In the genomic region with DNA sequence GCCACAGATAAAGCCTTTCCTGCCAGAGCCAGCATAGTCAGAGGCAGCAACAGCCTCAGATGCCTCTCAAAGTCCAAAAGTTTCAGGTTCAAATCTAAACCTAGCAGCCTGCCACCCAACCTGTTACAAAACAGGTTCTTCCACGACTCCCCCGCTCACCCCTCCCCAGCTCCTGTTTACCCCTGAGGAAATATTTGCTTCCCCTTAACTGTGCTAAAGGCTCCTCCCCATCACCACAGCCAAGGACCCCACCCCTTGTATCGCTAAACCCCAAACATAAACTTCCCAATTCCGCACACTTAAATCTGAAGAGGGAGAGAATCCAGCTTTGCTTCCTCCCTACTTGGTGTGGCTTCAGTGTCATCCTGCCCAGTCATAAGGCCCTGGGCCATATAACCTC, we compare ENCODE assay signal across 20 cellular contexts. TPM values are rescaled to one million over a fixed set of nuclear protein-coding genes. Genes with fewer than 3 reads are reported as not detected.
DNase-seq lines count a peak whose midpoint lies in the region; ATAC-seq, FAIRE-seq and TF ChIP-seq lines count a peak whose summit lies in the region.
"Had no signal": no experiment of that assay in that cellular context is flagged by ENCODE, and none has a peak within 500 bp of the region (broad histone marks: within the 10 kb centered on the region; RNA-seq: fewer than 3 reads in every experiment).

No MANE protein-coding gene starts in this region.

- no peak overlapping the region for H3K4me3 Mint-ChIP-seq in GM23338

- peaks cover 10% of the 10 kb centered on the region; the same call in 2 of the 3 replicates for H3K4me1 Mint-ChIP-seq in GM23338

- no peak overlapping the region for H3K4me2 ChIP-seq in GM23338
- peak overlapping the region; percentile 94 for H3K4me2 ChIP-seq in HepG2 (ENCODE audit: low read depth, low read length)

- no peaks in the 10 kb centered on the region for H3K36me3 Mint-ChIP-seq in GM23338 (ENCODE audit: low read depth)

- no peak for ATAC-seq in GM23338
- ATAC-seq in HepG2, result peak; percentile 56
- ATAC-seq in HG03521 (IDR thresholded peaks at IDR 0.05; ENCODE audit: unreplicated experiment), result no peak

- H3K79me2 ChIP-seq in GM23338 (replicated peaks; ENCODE audit: insufficient read depth), result no peaks in the 10 kb centered on the region
- H3K79me2 ChIP-seq in HepG2 (ENCODE audit: insufficient read depth, low read length), result no peaks in the 10 kb centered on the region

- BruUV-seq in HepG2 (replicated peaks; lab: Mats Ljungman, UMichigan), result no TSS peak

- peak overlapping the region; percentile 70; the same call in 1 of the 2 replicates for H2AFZ ChIP-seq in GM23338
- H2AFZ ChIP-seq in HepG2 (ENCODE audit: low read length), result no peak overlapping the region

- no peak overlapping the region for H3K27ac ChIP-seq in GM23338 (ENCODE audit: low read depth)
- H3K27ac ChIP-seq in HepG2 (ENCODE audit: extremely low read length, insufficient read depth, low read length), result peak overlapping the region; percentile 93
- peak overlapping the region; percentile 88 to 97 for H3K27ac ChIP-seq in small intestine (ENCODE audit: low read depth in 1 of 2, low read length in 1 of 2)
- H3K27ac ChIP-seq: dorsolateral prefrontal cortex, HL-60, testis had no signal

- H3K4me3 ChIP-seq in GM23338, result no peak overlapping the region
- H3K4me3 ChIP-seq in HepG2 (replicated peaks in 1 of 3; ENCODE audit: insufficient read depth in 1 of 3, low read depth in 2 of 3, low read length in 3 of 3), result peak overlapping the region; percentile 35 to 60 (median 58)
- no peak overlapping the region for H3K4me3 ChIP-seq in small intestine (ENCODE audit: low read depth in 1 of 2, low read length in 2 of 2)
- H3K4me3 ChIP-seq: dorsolateral prefrontal cortex, K562, testis had no signal

- POLR2A ChIA-PET in HepG2 (lab: Yijun Ruan, JAX), result interaction anchor here (1.0 to 5.4 kb wide), 13 partner anchors 14 to 80 kb away, joined by 3 to 192 read pairs (median 11); a partner anchor contains a TSS

- peaks cover 11% of the 10 kb centered on the region for H3K27me3 Mint-ChIP-seq in GM23338 (ENCODE audit: insufficient read depth, low read depth, poor library complexity)

- DNase-seq in GM23338 (ENCODE audit: low spot score), result no peak
- peak; percentile 29 to 92 for DNase-seq in T47D (ENCODE audit: low read depth in 1 of 2, low spot score in 1 of 2)
- peak; percentile 56 for DNase-seq in HepG2 (ENCODE audit: low spot score)
- DNase-seq in small intestine, result peak; percentile 84
- no peak for DNase-seq in NCI-H2227 (lab: John Stamatoyannopoulos, UW; ENCODE audit: unreplicated experiment)
- DNase-seq in germinal center (ENCODE audit: low spot score), result no peak
- no peak for DNase-seq in NCI-H2081 treated with DMSO at 0.1 percent for 48 hours (lab: John Stamatoyannopoulos, UW)
- DNase-seq: activated gamma-delta T cell treated with Interleukin-2 at 50 U/mL for 16 hours, amniotic stem cell, caudate nucleus, DMS79 treated with DMSO at 0.1 percent for 48 hours, MV-4-11, NCI-H187, NCI-H446 treated with DMSO at 0.1 percent for 48 hours, T-helper 1 cell, testis had no signal

- no peaks in the 10 kb centered on the region for H3K9me3 Mint-ChIP-seq in GM23338

- no peaks in the 10 kb centered on the region; the same call in 1 of the 2 replicates for H3K4me1 ChIP-seq in GM23338 (ENCODE audit: insufficient read depth)
- peaks cover 60% of the 10 kb centered on the region for H3K4me1 ChIP-seq in HepG2 (ENCODE audit: insufficient read depth, low read length)
- peaks cover 5 to 8% of the 10 kb centered on the region in 2 donors for H3K4me1 ChIP-seq in small intestine (ENCODE audit: control insufficient read depth in 2 of 2, insufficient read depth in 1 of 2, low read depth in 1 of 2, low read length in 1 of 2)

- H3K9me2 ChIP-seq in GM23338 (ENCODE audit: insufficient read depth), result no peaks in the 10 kb centered on the region

- H3K9me3 ChIP-seq in HepG2 (ENCODE audit: low read length) (no peaks in the 10 kb centered on the region), small intestine (ENCODE audit: control insufficient read depth, low read depth) (no peaks in the 10 kb centered on the region)
- H3K9me3 ChIP-seq: testis had no signal

- FAIRE-seq in HepG2 (lab: Jason Lieb, UNC), result peak; percentile 83
- no peak for FAIRE-seq in small intestine (lab: Jason Lieb, UNC)
- FAIRE-seq: K562 had no signal

- TF ChIP-seq CTCF in GM23338 (conservative IDR thresholded peaks at IDR 0.05; ENCODE audit: low read depth in 2 of 2) (no peak), HepG2 (CRISPR knock-in tag; IDR thresholded peaks at IDR 0.05) (no peak)

- CTCF ChIA-PET in HepG2 (lab: Yijun Ruan, JAX; ENCODE audit: low intra/inter-chr PET ratio, low total read pairs), result no interaction called here

- H3F3A ChIP-seq in GM23338 (replicated peaks; ENCODE audit: low read depth), result no peaks in the 10 kb centered on the region

- no peaks in the 10 kb centered on the region for H3K27me3 ChIP-seq in GM23338 (ENCODE audit: insufficient read depth)
- no peaks in the 10 kb centered on the region for H3K27me3 ChIP-seq in HepG2 (ENCODE audit: control insufficient read depth in 1 of 2, insufficient read depth in 2 of 2, low read length in 2 of 2)
- no peaks in the 10 kb centered on the region for H3K27me3 ChIP-seq in small intestine (ENCODE audit: control insufficient read depth in 2 of 2, insufficient read depth in 2 of 2, low read length in 2 of 2)
- H3K27me3 ChIP-seq: dorsolateral prefrontal cortex, testis had no signal

- 0% methylated on average over 4 of the region's 4 CpGs for WGBS in HepG2 (ENCODE audit: low lambda C conversion rate)
- WGBS in small intestine, 3 donors, result 14 to 36% (median 23%) methylated on average over 4 of the region's 4 CpGs

- H3K36me3 ChIP-seq in GM23338 (ENCODE audit: insufficient read depth), result no peaks in the 10 kb centered on the region
- no peaks in the 10 kb centered on the region for H3K36me3 ChIP-seq in HepG2 (replicated peaks in 1 of 2; ENCODE audit: control insufficient read depth in 1 of 2, insufficient read depth in 2 of 2, low read length in 2 of 2)
- no peaks in the 10 kb centered on the region for H3K36me3 ChIP-seq in small intestine (ENCODE audit: control insufficient read depth in 2 of 2, insufficient read depth in 2 of 2, low read length in 2 of 2)

- in situ Hi-C loops in T47D (cut with HindIII; ENCODE audit: low pct_unique_long_range_greater_than_20kb, low sequenced_read_pairs), result no loop called here
- in situ Hi-C loops in HepG2 (cut with HindIII; ENCODE audit: extremely low pct_ligation_motif_present, low pct_unique_long_range_greater_than_20kb), result no loop called here

- H4K20me1 ChIP-seq in GM23338 (replicated peaks; ENCODE audit: insufficient read depth) (no peaks in the 10 kb centered on the region), HepG2 (ENCODE audit: insufficient read depth, low read length) (no peaks in the 10 kb centered on the region)

- no peak for TF ChIP-seq RAD21 in HepG2 (CRISPR knock-in tag; IDR thresholded peaks at IDR 0.05)

- TF ChIP-seq POLR2A in HepG2 (IDR thresholded peaks at IDR 0.05; ENCODE audit: insufficient read depth in 1 of 2, low read depth in 2 of 2, low read length in 2 of 2), result peak; percentile 26 to 31; a peak in 1 of 4 replicates

- intact Hi-C loops in HepG2 (cut with micrococcal nuclease; ENCODE audit: unreplicated experiment), result no loop called here

- peak overlapping the region; percentile 76 for H3K9ac ChIP-seq in HepG2 (ENCODE audit: insufficient read depth, low read depth, low read length)

- H3K27ac Mint-ChIP-seq in GM23338, result no peak overlapping the region; the same call in 1 of the 2 replicates

- TF ChIP-seq EP300 in HepG2 (IDR thresholded peaks at IDR 0.05; ENCODE audit: low read depth in 2 of 2, low read length in 2 of 2), result peak in 1 of 2 experiments; percentile 66; a peak in 2 of 4 replicates
- no peak for TF ChIP-seq EP300 in HepG2 (CRISPR knock-in tag; IDR thresholded peaks at IDR 0.05; ENCODE audit: borderline replicate concordance)

RNA-seq across cellular contexts. Expression of a gene that starts 15.4 kb away (rescaled TPM):
- total RNA-seq in GM23338 (2014; rRNA removed; shearing (Covaris generic)), result 329 and 363 TPM in 2 replicates
- polyA plus RNA-seq in GM23338 (2016; fragmentation: Nextera tagmentation; extraction: Ambion mirVana) (285 and 300 TPM in 2 replicates), HepG2 (2011; rRNA removed) (112 and 119 TPM in 2 replicates), small intestine (100 to 1,000 TPM; 252 to 412 (median 309) TPM)
- 380 and 481 TPM in 2 replicates for total RNA-seq in HepG2 (2016; rRNA removed; fragmentation: Illumina TruSeq; extraction: Trizol)
- total RNA-seq in HepG2 (2016; cell fraction: cytosol; rRNA removed; fragmentation: Illumina TruSeq; extraction: Trizol; ENCODE audit: low read depth), result 142 and 143 TPM in 2 replicates
- total RNA-seq in HepG2 (2016; cell fraction: insoluble cytoplasmic fraction; rRNA removed; fragmentation: Illumina TruSeq; extraction: Trizol), result 391 and 476 TPM in 2 replicates
- 267 and 273 TPM in 2 replicates for total RNA-seq in HepG2 (2016; cell fraction: membrane; rRNA removed; fragmentation: Illumina TruSeq; extraction: Trizol)
- total RNA-seq in HepG2 (2016; cell fraction: nucleus; rRNA removed; fragmentation: Illumina TruSeq; extraction: Trizol), result 160 and 168 TPM in 2 replicates
- polyA plus RNA-seq in HepG2 (2011; cell fraction: cytosol; rRNA removed), result 99.4 and 136 TPM in 2 replicates
- 68.8 and 87.6 TPM in 2 replicates for polyA plus RNA-seq in HepG2 (2011; cell fraction: nucleus; rRNA removed)
- polyA plus RNA-seq in HepG2 (2012), result 283 and 305 TPM in 2 replicates
- polyA plus RNA-seq in HepG2 (2016; cell fraction: cytosol; fragmentation: Illumina TruSeq; extraction: Trizol; ENCODE audit: low read depth), result 122 and 132 TPM in 2 replicates
- 522 and 545 TPM in 2 replicates for polyA plus RNA-seq in HepG2 (2016; cell fraction: insoluble cytoplasmic fraction; fragmentation: Illumina TruSeq; extraction: Trizol; ENCODE audit: low read depth)
- polyA plus RNA-seq in HepG2 (2016; cell fraction: membrane; fragmentation: Illumina TruSeq; extraction: Trizol; ENCODE audit: low read depth), result 196 and 202 TPM in 2 replicates
- 247 and 250 TPM in 2 replicates for polyA plus RNA-seq in HepG2 (2016; cell fraction: nucleus; fragmentation: Illumina TruSeq; extraction: Trizol; ENCODE audit: insufficient read depth, low read depth)
- 53.4 and 93.5 TPM in 2 replicates for polyA minus RNA-seq in HepG2 (2011; rRNA and poly(A)+ RNA removed; ENCODE audit: low replicate concordance)
- 105 and 139 TPM in 2 replicates for polyA minus RNA-seq in HepG2 (2011; cell fraction: cytosol; rRNA and poly(A)+ RNA removed)
- 59.4 and 73.6 TPM in 2 replicates for polyA minus RNA-seq in HepG2 (2011; cell fraction: nucleus; rRNA and poly(A)+ RNA removed)

RNA-seq across cellular contexts. Expression of a gene that starts 51.8 kb away (rescaled TPM):
- total RNA-seq in GM23338 (2014; rRNA removed; shearing (Covaris generic)), result 61.4 and 67.4 TPM in 2 replicates
- polyA plus RNA-seq in GM23338 (2016; fragmentation: Nextera tagmentation; extraction: Ambion mirVana) (28.6 and 37.7 TPM in 2 replicates), HepG2 (2011; rRNA removed) (82.7 and 84.1 TPM in 2 replicates), small intestine (10 to 100 TPM; 17.3 to 39.2 (median 20.1) TPM)
- 35.7 and 58.5 TPM in 2 replicates for total RNA-seq in HepG2 (2016; rRNA removed; fragmentation: Illumina TruSeq; extraction: Trizol)
- total RNA-seq in HepG2 (2016; cell fraction: cytosol; rRNA removed; fragmentation: Illumina TruSeq; extraction: Trizol; ENCODE audit: low read depth), result 5.8 and 7.0 TPM in 2 replicates
- total RNA-seq in HepG2 (2016; cell fraction: insoluble cytoplasmic fraction; rRNA removed; fragmentation: Illumina TruSeq; extraction: Trizol), result 32.4 and 58.3 TPM in 2 replicates
- total RNA-seq in HepG2 (2016; cell fraction: membrane; rRNA removed; fragmentation: Illumina TruSeq; extraction: Trizol), result 14.0 and 15.0 TPM in 2 replicates
- total RNA-seq in HepG2 (2016; cell fraction: nucleus; rRNA removed; fragmentation: Illumina TruSeq; extraction: Trizol), result 50.5 and 53.2 TPM in 2 replicates
- polyA plus RNA-seq in HepG2 (2011; cell fraction: cytosol; rRNA removed), result 55.7 and 70.1 TPM in 2 replicates
- polyA plus RNA-seq in HepG2 (2011; cell fraction: nucleus; rRNA removed), result 26.9 and 28.5 TPM in 2 replicates
- polyA plus RNA-seq in HepG2 (2012), result 50.8 and 57.3 TPM in 2 replicates
- polyA plus RNA-seq in HepG2 (2016; cell fraction: cytosol; fragmentation: Illumina TruSeq; extraction: Trizol; ENCODE audit: low read depth), result 4.5 and 5.3 TPM in 2 replicates
- 54.9 and 56.5 TPM in 2 replicates for polyA plus RNA-seq in HepG2 (2016; cell fraction: insoluble cytoplasmic fraction; fragmentation: Illumina TruSeq; extraction: Trizol; ENCODE audit: low read depth)
- polyA plus RNA-seq in HepG2 (2016; cell fraction: membrane; fragmentation: Illumina TruSeq; extraction: Trizol; ENCODE audit: low read depth), result 13.6 and 14.8 TPM in 2 replicates
- 125 and 131 TPM in 2 replicates for polyA plus RNA-seq in HepG2 (2016; cell fraction: nucleus; fragmentation: Illumina TruSeq; extraction: Trizol; ENCODE audit: insufficient read depth, low read depth)
- 27.4 and 37.7 TPM in 2 replicates for polyA minus RNA-seq in HepG2 (2011; rRNA and poly(A)+ RNA removed; ENCODE audit: low replicate concordance)
- polyA minus RNA-seq in HepG2 (2011; cell fraction: cytosol; rRNA and poly(A)+ RNA removed), result 57.0 and 75.9 TPM in 2 replicates
- polyA minus RNA-seq in HepG2 (2011; cell fraction: nucleus; rRNA and poly(A)+ RNA removed), result 20.3 and 34.9 TPM in 2 replicates

Comparison
In these comparisons a context has a peak if more than half of its experiments do, and no peak if none do; other contexts are left out.
1. DNase-seq: peak in T47D (2 of 2), HepG2 (single experiment) and small intestine (single experiment); none in GM23338 (single experiment), NCI-H2227 (single experiment), germinal center (single experiment) and NCI-H2081 treated with DMSO at 0.1 percent for 48 hours (single experiment).
2. H3K4me3 ChIP-seq: peak in HepG2 (3 of 3); none in GM23338 (single experiment) and small intestine (0 of 2).